In the genomic region with DNA sequence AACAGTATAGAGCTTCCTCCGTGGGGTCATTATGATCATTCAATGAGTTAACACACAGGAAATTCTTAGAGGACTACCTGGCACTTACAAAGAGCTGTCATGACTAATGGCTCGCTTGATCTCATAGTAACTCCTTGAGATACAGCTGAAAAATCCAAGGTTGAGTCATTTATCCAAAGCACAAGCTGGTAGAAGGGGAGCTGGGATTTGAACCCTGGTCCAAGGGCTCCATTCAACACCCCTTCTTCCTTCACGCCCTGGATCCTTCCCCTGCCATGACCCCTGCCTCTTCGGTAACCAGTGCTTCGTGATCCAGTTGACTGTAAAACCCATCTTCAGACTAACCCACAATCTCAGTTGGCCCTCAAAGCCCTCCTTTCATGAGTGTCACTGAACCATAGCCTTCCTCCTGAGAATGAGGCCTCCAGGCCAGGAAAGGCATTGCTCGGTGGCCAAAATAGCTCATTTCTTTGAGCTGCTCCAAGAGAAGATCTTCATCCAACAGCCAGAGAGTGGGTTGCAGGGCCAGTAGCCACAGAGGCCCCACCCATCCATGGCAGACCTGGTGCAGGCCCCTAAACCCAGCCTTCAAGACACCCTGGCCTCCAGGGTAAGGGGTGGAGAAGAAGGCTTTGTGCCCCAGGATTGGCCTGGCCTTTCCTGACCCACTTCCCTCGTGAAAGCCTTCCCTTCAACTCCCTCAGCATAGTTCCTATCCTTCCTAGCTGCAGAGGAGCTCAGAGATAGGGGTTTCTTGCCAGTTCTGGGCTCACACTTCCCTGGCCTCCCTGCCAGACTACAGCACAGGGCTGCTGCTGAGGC, we compare ENCODE assay signal across 9 cellular contexts. TPM values are rescaled to one million over a fixed set of nuclear protein-coding genes. Genes with fewer than 3 reads are reported as not detected.
DNase-seq lines count a peak whose midpoint lies in the region; ATAC-seq and TF ChIP-seq lines count a peak whose summit lies in the region.
"Had no signal": no experiment of that assay in that cellular context is flagged by ENCODE, and none has a peak within 500 bp of the region (broad histone marks: within the 10 kb centered on the region; RNA-seq: fewer than 3 reads in every experiment).

No MANE protein-coding gene starts in this region.

- TF ChIP-seq CTCF in foreskin fibroblast (IDR thresholded peaks at IDR 0.05; ENCODE audit: low read depth, low read length) (no peak), psoas muscle (IDR thresholded peaks at IDR 0.05) (no peak)

- 68 to 74% (median 72%) methylated on average over 7 of the region's 7 CpGs for whole genome bisulfite sequencing in psoas muscle, 3 donors

- peak overlapping the region; percentile 99 for H3K27ac Mint-ChIP-seq in T-helper 17 cell

- H3K27me3 ChIP-seq in psoas muscle (ENCODE audit: insufficient read depth in 3 of 3, low read length in 2 of 3): no peaks in the 10 kb centered on the region

- DNase-seq in EH (ENCODE audit: low read depth) (peak; percentile 75), T-helper 17 cell (no peak), foreskin fibroblast (peak; percentile 88), psoas muscle (peak in 1 of 2 donors; percentile 45), NCI-H2227 (lab: John Stamatoyannopoulos, UW; ENCODE audit: unreplicated experiment) (no peak), DMS153 treated with DMSO at 0.1 percent for 48 hours (lab: John Stamatoyannopoulos, UW; ENCODE audit: unreplicated experiment) (no peak), NCI-H2081 (lab: John Stamatoyannopoulos, UW) (no peak), NCI-H1930 (lab: John Stamatoyannopoulos, UW) (no peak)
- DNase-seq: activated CD4-positive, CD25-positive, alpha-beta regulatory T cell treated with anti-CD3 and anti-CD28 coated beads, Interleukin-2, amount 50 U/mL, for 72 hours had no signal

- H3K9me3 ChIP-seq in T-helper 17 cell (ENCODE audit: control insufficient read depth, low read length, poor library complexity, severe bottlenecking): no peaks in the 10 kb centered on the region
- no peaks in the 10 kb centered on the region for H3K9me3 ChIP-seq in psoas muscle

- H3K4me3 ChIP-seq in foreskin fibroblast (ENCODE audit: low read depth in 1 of 2, low read length in 2 of 2): no peak overlapping the region
- no peak overlapping the region for H3K4me3 ChIP-seq in psoas muscle

- peaks cover 27% of the 10 kb centered on the region for H3K4me1 ChIP-seq in psoas muscle

- H3K4me3 Mint-ChIP-seq in T-helper 17 cell: no peak overlapping the region

- no peak for ATAC-seq in T-helper 17 cell
- peak in 3 of 4 donors; percentile 2 to 13 (median 5) for ATAC-seq in psoas muscle

- H3K27ac ChIP-seq in psoas muscle: peak overlapping the region; percentile 100

- intact Hi-C loops in psoas muscle (cut with DNase I): loop anchor here in 1 of 2 donors (5.0 kb wide), 2 partner anchors 103 to 408 kb away; no protein-coding TSS in a partner anchor

- peaks cover 59% of the 10 kb centered on the region for H3K4me1 Mint-ChIP-seq in T-helper 17 cell

- peaks cover 12% of the 10 kb centered on the region for H3K36me3 Mint-ChIP-seq in T-helper 17 cell (ENCODE audit: low read depth)

- no peaks in the 10 kb centered on the region for H3K27me3 Mint-ChIP-seq in T-helper 17 cell

- peaks cover 12 to 31% of the 10 kb centered on the region in 2 donors for H3K36me3 ChIP-seq in psoas muscle (ENCODE audit: insufficient read depth in 1 of 2, low read depth in 1 of 2)

RNA-seq across cellular contexts. Expression of a gene that starts 7.7 kb away (rescaled TPM):
- total RNA-seq in T-helper 17 cell: 100 to 1,000 TPM; 217 to 257 TPM
- total RNA-seq in psoas muscle: 100 to 1,000 TPM in 3 of 4 donors, 10 to 100 TPM in 1; 59.4 to 225 (median 160) TPM
- 100 to 1,000 TPM in 1 of 3 donors, 10 to 100 TPM in 2; 45.4 to 144 (median 46.8) TPM for polyA plus RNA-seq in psoas muscle

Comparison
In these comparisons a context has a peak if more than half of its experiments do, and no peak if none do; other contexts are left out.
1. DNase-seq: peak in EH (single experiment) and foreskin fibroblast (2 of 2); none in T-helper 17 cell (0 of 3), NCI-H2227 (single experiment), DMS153 treated with DMSO at 0.1 percent for 48 hours (single experiment), NCI-H2081 (0 of 2) and NCI-H1930 (0 of 2).